ENCODE assay signal across 8 cellular contexts in the genomic region with DNA sequence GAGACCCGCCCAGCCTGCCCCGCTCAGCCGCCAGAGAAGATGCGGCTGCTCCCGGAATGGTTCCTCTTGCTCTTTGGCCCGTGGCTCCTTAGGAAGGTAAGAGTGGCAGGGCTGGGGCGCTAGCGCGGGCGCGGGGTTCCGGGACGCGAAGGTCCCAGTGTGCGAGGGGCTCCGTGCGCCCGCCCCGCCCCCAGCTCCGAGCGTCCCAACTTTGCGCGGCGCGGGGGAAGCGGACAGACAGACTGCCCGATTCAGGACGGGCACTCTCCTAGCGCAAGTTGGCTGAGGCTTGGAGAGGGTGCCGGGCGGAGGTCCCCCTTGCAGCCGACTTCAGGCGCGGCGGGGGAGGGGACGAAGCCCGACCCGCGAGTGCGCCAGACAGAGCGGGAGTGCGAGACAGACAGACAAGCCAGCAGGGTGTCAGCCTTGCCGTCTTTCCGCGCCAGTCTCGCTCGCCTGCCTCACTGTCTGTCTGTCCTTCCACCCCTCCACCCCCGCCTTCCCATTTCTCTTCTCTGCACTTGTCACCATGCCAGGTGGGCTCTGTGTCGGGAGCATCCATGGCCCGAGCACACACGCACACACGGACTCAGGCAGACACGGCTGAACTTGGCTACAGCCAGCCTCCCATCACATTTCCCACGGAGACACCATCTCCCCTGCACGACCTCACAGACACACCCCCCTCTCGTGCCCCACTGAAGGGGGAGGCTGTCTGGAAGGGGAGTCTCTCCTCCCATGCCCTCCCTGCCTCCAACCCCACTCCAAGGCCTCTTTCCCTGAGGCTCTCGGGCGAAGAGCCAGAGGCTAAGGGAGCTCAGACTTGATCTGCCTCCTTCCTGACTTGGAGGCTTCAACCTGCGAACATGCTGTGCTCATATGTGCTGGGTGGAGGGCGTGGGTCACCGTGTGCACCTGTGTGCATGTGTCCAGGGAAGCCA. TPM values are rescaled to one million over a fixed set of nuclear protein-coding genes. Genes with fewer than 3 reads are reported as not detected.
DNase-seq lines count a peak whose midpoint lies in the region; ATAC-seq and TF ChIP-seq lines count a peak whose summit lies in the region.

No MANE protein-coding gene starts in this region.

- H3K27ac Mint-ChIP-seq in activated CD8-positive, alpha-beta T cell treated with anti-CD3 and anti-CD28 coated beads, Interleukin-2, amount 10 ng/mL, durations not matched to agents 7 days and 5 days = no peak overlapping the region

- H3K27me3 Mint-ChIP-seq in activated CD8-positive, alpha-beta T cell treated with anti-CD3 and anti-CD28 coated beads, Interleukin-2, amount 10 ng/mL, durations not matched to agents 7 days and 5 days (ENCODE audit: low read depth) = peaks cover 76% of the 10 kb centered on the region

- CTCF ChIA-PET in BJ (lab: Yijun Ruan, JAX) = interaction anchor here (1.0 to 14.9 kb wide), 7 partner anchors 11 to 236 kb away, joined by 3 to 334 read pairs (median 5); a partner anchor contains a TSS
- CTCF ChIA-PET in HEK293 (lab: Yijun Ruan, JAX) = interaction anchor here (0.5 to 8.8 kb wide), 5 partner anchors 20 to 236 kb away, joined by 3 to 628 read pairs (median 7); a partner anchor contains a TSS
- CTCF ChIA-PET in activated CD8-positive, alpha-beta T cell treated with anti-CD3 and anti-CD28 coated beads, Interleukin-2, amount 10 ng/mL, durations not matched to agents 7 days and 5 days (lab: Charles Lee) = interaction anchor here (0.7 to 2.2 kb wide), 4 partner anchors 12 to 242 kb away, joined by 3 to 15 read pairs (median 3); a partner anchor contains a TSS

- H3K9me3 Mint-ChIP-seq in activated CD8-positive, alpha-beta T cell treated with anti-CD3 and anti-CD28 coated beads, Interleukin-2, amount 10 ng/mL, durations not matched to agents 7 days and 5 days (ENCODE audit: insufficient read depth) = no peaks in the 10 kb centered on the region

- peaks cover 51% of the 10 kb centered on the region for H3K4me1 Mint-ChIP-seq in activated CD8-positive, alpha-beta T cell treated with anti-CD3 and anti-CD28 coated beads, Interleukin-2, amount 10 ng/mL, durations not matched to agents 7 days and 5 days (ENCODE audit: low read depth)

- 4 to 9% methylated on average over 15 to 29 of the region's 61 CpGs for WGBS in upper lobe of left lung, 2 donors

- H3K27me3 ChIP-seq in BJ (ENCODE audit: control insufficient read depth, insufficient read depth, low read length) = peaks cover 15% of the 10 kb centered on the region
- peaks cover 3 to 68% (median 46%) of the 10 kb centered on the region in 4 donors for H3K27me3 ChIP-seq in upper lobe of left lung

- H3K4me3 Mint-ChIP-seq in activated CD8-positive, alpha-beta T cell treated with anti-CD3 and anti-CD28 coated beads, Interleukin-2, amount 10 ng/mL, durations not matched to agents 7 days and 5 days = peak overlapping the region; percentile 69

- TF ChIP-seq POLR2A in upper lobe of left lung (IDR thresholded peaks at IDR 0.05) = no peak

- H3K36me3 Mint-ChIP-seq in activated CD8-positive, alpha-beta T cell treated with anti-CD3 and anti-CD28 coated beads, Interleukin-2, amount 10 ng/mL, durations not matched to agents 7 days and 5 days (ENCODE audit: low read depth) = no peaks in the 10 kb centered on the region

- H3K9me3 ChIP-seq in HEK293 (ENCODE audit: control insufficient read depth, insufficient read depth, low read depth, low read length) = no peaks in the 10 kb centered on the region
- H3K9me3 ChIP-seq in iPS-18c (ENCODE audit: control insufficient read depth, insufficient read depth, low read length) = peaks cover 2% of the 10 kb centered on the region
- H3K9me3 ChIP-seq in upper lobe of left lung = no peaks in the 10 kb centered on the region

- POLR2A ChIA-PET in BJ (lab: Charles Lee) = interaction anchor here (0.6 kb wide), 1 partner anchor 22 kb away, joined by 4 read pairs; no protein-coding TSS in a partner anchor
- POLR2A ChIA-PET in HEK293 (lab: Yijun Ruan, JAX) = interaction anchor here (1.1 to 4.8 kb wide), 4 partner anchors 10 to 25 kb away, joined by 4 to 44 read pairs (median 10); a partner anchor contains a TSS
- POLR2A ChIA-PET in activated CD8-positive, alpha-beta T cell treated with anti-CD3 and anti-CD28 coated beads, Interleukin-2, amount 10 ng/mL, durations not matched to agents 7 days and 5 days (lab: Charles Lee) = no interaction called here

- H3K27ac ChIP-seq in HEK293 (ENCODE audit: extremely low read depth, low read depth, low read length) (peak overlapping the region; percentile 74; the same call in 1 of the 2 replicates), upper lobe of left lung (no peak overlapping the region)

- DNase-seq in BJ (ENCODE audit: low read depth) (no peak), upper lobe of left lung (peak in 1 of 2 donors; percentile 88), A172 (ENCODE audit: low spot score) (no peak)
- no peak for DNase-seq in activated CD8-positive, alpha-beta T cell treated with anti-CD3 and anti-CD28 coated beads, Interleukin-2, amount 10 ng/mL, durations not matched to agents 7 days and 5 days

- H3K4me3 ChIP-seq in BJ (ENCODE audit: low read depth, low read length) (peak overlapping the region; percentile 55), HEK293 (ENCODE audit: low read depth, low read length) (peak overlapping the region; percentile 61), iPS-18c (ENCODE audit: insufficient read depth, low read depth, low read length) (peak overlapping the region; percentile 58), upper lobe of left lung (peak overlapping the region; percentile 6 to 51 (median 42))

- H3K4me1 ChIP-seq in HEK293 (ENCODE audit: control insufficient read depth, insufficient read depth, low read length) (peaks cover 5% of the 10 kb centered on the region), upper lobe of left lung (peaks cover 31 to 65% (median 33%) of the 10 kb centered on the region in 4 donors)

- TF ChIP-seq CTCF in BJ (IDR thresholded peaks at IDR 0.05; ENCODE audit: insufficient read depth, low read depth, low read length) (no peak), HEK293 (tag by site-specific recombination; IDR thresholded peaks at IDR 0.05) (no peak), upper lobe of left lung (IDR thresholded peaks at IDR 0.05) (no peak)

- ATAC-seq in activated CD8-positive, alpha-beta T cell treated with anti-CD3 and anti-CD28 coated beads, Interleukin-2, amount 10 ng/mL, durations not matched to agents 7 days and 5 days = peak; percentile 6
- peak in 1 of 2 donors; percentile 1 for ATAC-seq in upper lobe of left lung (ENCODE audit: low FRiP score in 2 of 2)
- ATAC-seq in HG02763 (IDR thresholded peaks at IDR 0.05; ENCODE audit: unreplicated experiment) = no peak
- ATAC-seq in HG02798 (IDR thresholded peaks at IDR 0.05; ENCODE audit: poor library complexity, unreplicated experiment) = no peak

- H3K36me3 ChIP-seq in BJ (ENCODE audit: control insufficient read depth, insufficient read depth, low read length) = peaks cover 9% of the 10 kb centered on the region
- H3K36me3 ChIP-seq in HEK293 (ENCODE audit: control insufficient read depth in 2 of 2, insufficient read depth in 1 of 2, low read length in 2 of 2) = peaks cover 0 to 8% of the 10 kb centered on the region in 2 experiments; a peak in 1 of 3 replicates
- peaks cover 0 to 6% (median 2%) of the 10 kb centered on the region in 4 donors for H3K36me3 ChIP-seq in upper lobe of left lung

- no peak for TF ChIP-seq EP300 in upper lobe of left lung (IDR thresholded peaks at IDR 0.05)

TF ChIP-seq in HEK293, 187 proteins besides CTCF, POLR2A, EP300 and RAD21 (continues in another document):
- TF ChIP-seq ZNF292 (tag by site-specific recombination; IDR thresholded peaks at IDR 0.05; ENCODE audit: borderline replicate concordance, low read depth) = no peak
- TF ChIP-seq ZXDB (tag by site-specific recombination; IDR thresholded peaks at IDR 0.05) = no peak
- TF ChIP-seq ZNF416 (tag by site-specific recombination; IDR thresholded peaks at IDR 0.05) = no peak; the same call in 1 of the 2 replicates
- TF ChIP-seq, protein P1, sequence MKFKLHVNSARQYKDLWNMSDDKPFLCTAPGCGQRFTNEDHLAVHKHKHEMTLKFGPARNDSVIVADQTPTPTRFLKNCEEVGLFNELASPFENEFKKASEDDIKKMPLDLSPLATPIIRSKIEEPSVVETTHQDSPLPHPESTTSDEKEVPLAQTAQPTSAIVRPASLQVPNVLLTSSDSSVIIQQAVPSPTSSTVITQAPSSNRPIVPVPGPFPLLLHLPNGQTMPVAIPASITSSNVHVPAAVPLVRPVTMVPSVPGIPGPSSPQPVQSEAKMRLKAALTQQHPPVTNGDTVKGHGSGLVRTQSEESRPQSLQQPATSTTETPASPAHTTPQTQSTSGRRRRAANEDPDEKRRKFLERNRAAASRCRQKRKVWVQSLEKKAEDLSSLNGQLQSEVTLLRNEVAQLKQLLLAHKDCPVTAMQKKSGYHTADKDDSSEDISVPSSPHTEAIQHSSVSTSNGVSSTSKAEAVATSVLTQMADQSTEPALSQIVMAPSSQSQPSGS (tag by site-specific recombination; IDR thresholded peaks at IDR 0.05; ENCODE audit: low read depth) = no peak
- no peak for TF ChIP-seq ZNF747 (tag by site-specific recombination; IDR thresholded peaks at IDR 0.05)

RNA-seq across cellular contexts. Expression of a gene that starts 0.6 kb away (rescaled TPM):
- polyA plus RNA-seq in BJ (2011; rRNA removed) = 1.4 and 2.8 TPM in 2 replicates
- 1.8 and 2.2 TPM in 2 replicates for polyA minus RNA-seq in BJ (2011; rRNA and poly(A)+ RNA removed)
- under 1 TPM; 0.39 to 0.40 TPM for total RNA-seq in activated CD8-positive, alpha-beta T cell treated with anti-CD3 and anti-CD28 coated beads, Interleukin-2, amount 10 ng/mL, durations not matched to agents 7 days and 5 days
- under 1 TPM in 3 of 6 donors, not detected in 3; 0.20 to 0.94 (median 0.22) TPM for total RNA-seq in upper lobe of left lung
- total RNA-seq in A172 (2014; rRNA removed; shearing (Covaris generic)) = 5.3 and 5.8 TPM in 2 replicates

RNA-seq across cellular contexts. Expression of a gene that starts 12.3 kb away (rescaled TPM):
- 299 and 550 TPM in 2 replicates for polyA plus RNA-seq in BJ (2011; rRNA removed)
- 213 and 403 TPM in 2 replicates for polyA minus RNA-seq in BJ (2011; rRNA and poly(A)+ RNA removed)
- total RNA-seq in activated CD8-positive, alpha-beta T cell treated with anti-CD3 and anti-CD28 coated beads, Interleukin-2, amount 10 ng/mL, durations not matched to agents 7 days and 5 days = 100 to 1,000 TPM; 194 to 208 TPM
- 10 to 100 TPM; 37.9 to 92.0 (median 52.0) TPM for total RNA-seq in upper lobe of left lung
- total RNA-seq in A172 (2014; rRNA removed; shearing (Covaris generic)) = 208 and 223 TPM in 2 replicates

RNA-seq across cellular contexts. Expression of a gene that starts 33.8 kb away (rescaled TPM):
- polyA plus RNA-seq in BJ (2011; rRNA removed) = 0.12 and 0.48 TPM in 2 replicates
- polyA minus RNA-seq in BJ (2011; rRNA and poly(A)+ RNA removed) = 0.62 and 0.67 TPM in 2 replicates
- total RNA-seq in activated CD8-positive, alpha-beta T cell treated with anti-CD3 and anti-CD28 coated beads, Interleukin-2, amount 10 ng/mL, durations not matched to agents 7 days and 5 days = 1 to 10 TPM; 7.5 to 9.9 TPM
- 10 to 100 TPM in 1 of 6 donors, 1 to 10 TPM in 5; 4.3 to 10.5 (median 5.6) TPM for total RNA-seq in upper lobe of left lung
- 0.59 and 0.89 TPM in 2 replicates for total RNA-seq in A172 (2014; rRNA removed; shearing (Covaris generic))
